19 cellular contexts compared by ENCODE assay signal in genomic region chr10:121740069-121740468, GRCh38.
DNase-seq lines count a peak whose midpoint lies in the region; ATAC-seq and TF ChIP-seq lines count a peak whose summit lies in the region.
"Had no signal": no experiment of that assay in that cellular context is flagged by ENCODE, and none has a peak within 500 bp of the region (broad histone marks: within the 10 kb centered on the region; RNA-seq: fewer than 3 reads in every experiment).

No MANE protein-coding gene starts in this region.

- no peak overlapping the region for H3K4me3 ChIP-seq in HEK293 (ENCODE audit: low read depth, low read length)
- H3K4me3 ChIP-seq in smooth muscle cell: no peak overlapping the region
- H3K4me3 ChIP-seq: BLaER1 treated with 17β-estradiol and CSF1 and Interleukin-3, amounts not matched to agents 10 nM and 100 nM; GM12878 had no signal

- ATAC-seq in SK-N-SH treated with all-trans-retinoic acid at 6 μM for 48 hours: no peak
- no peak for ATAC-seq in activated CD4-positive, alpha-beta T cell treated with anti-CD3 and anti-CD28 coated beads for 36 hours
- ATAC-seq: CD8-positive, alpha-beta T cell; GM12878 had no signal

- no peaks in the 10 kb centered on the region for H4K20me1 ChIP-seq in smooth muscle cell (ENCODE audit: low read depth)

- H3K4me3 Mint-ChIP-seq in activated CD4-positive, alpha-beta T cell treated with anti-CD3 and anti-CD28 coated beads for 36 hours: no peak overlapping the region
- H3K4me3 Mint-ChIP-seq: B cell; CD4-positive, alpha-beta T cell; CD8-positive, alpha-beta T cell had no signal

- H3K36me3 Mint-ChIP-seq in activated CD4-positive, alpha-beta T cell treated with anti-CD3 and anti-CD28 coated beads for 36 hours (ENCODE audit: low read depth): peaks cover 23% of the 10 kb centered on the region

- no peaks in the 10 kb centered on the region for H3K27me3 ChIP-seq in smooth muscle cell (ENCODE audit: low read depth)

- no peak overlapping the region for H3K9ac ChIP-seq in smooth muscle cell (ENCODE audit: low read depth)
- H3K9ac ChIP-seq: BLaER1 treated with 17β-estradiol and CSF1 and Interleukin-3, amounts not matched to agents 10 nM and 100 nM had no signal

- H3K27ac Mint-ChIP-seq in activated CD4-positive, alpha-beta T cell treated with anti-CD3 and anti-CD28 coated beads for 36 hours: no peak overlapping the region
- H3K27ac Mint-ChIP-seq: B cell; CD4-positive, alpha-beta T cell; CD8-positive, alpha-beta T cell had no signal

- peaks cover 19% of the 10 kb centered on the region for H3K27me3 Mint-ChIP-seq in activated CD4-positive, alpha-beta T cell treated with anti-CD3 and anti-CD28 coated beads for 36 hours

- POLR2A ChIA-PET in HEK293 (lab: Yijun Ruan, JAX): no interaction called here
- POLR2A ChIA-PET in activated CD4-positive, alpha-beta T cell treated with anti-CD3 and anti-CD28 coated beads for 36 hours (lab: Charles Lee): no interaction called here

- H3K36me3 ChIP-seq in HEK293 (ENCODE audit: control insufficient read depth in 2 of 2, insufficient read depth in 1 of 2, low read length in 2 of 2) (no peaks in the 10 kb centered on the region), smooth muscle cell (ENCODE audit: low read depth) (no peaks in the 10 kb centered on the region)

- no peak for DNase-seq in smooth muscle cell (lab: John Stamatoyannopoulos, UW; ENCODE audit: unreplicated experiment)
- DNase-seq in AG08396 (ENCODE audit: low spot score): no peak
- DNase-seq in MV-4-11 (lab: John Stamatoyannopoulos, UW): no peak
- no peak for DNase-seq in activated CD4-positive, alpha-beta T cell treated with anti-CD3 and anti-CD28 coated beads for 36 hours
- DNase-seq: 8988T; ACHN; AML-193; Caco-2; Calu3; CD4-positive, alpha-beta T cell; CD8-positive, alpha-beta T cell; DMS79 treated with DMSO at 0.1 percent for 48 hours; GDM1 had no signal

- H3F3A ChIP-seq in smooth muscle cell (ENCODE audit: low read depth): peaks cover 8% of the 10 kb centered on the region

- H3K4me1 Mint-ChIP-seq in activated CD4-positive, alpha-beta T cell treated with anti-CD3 and anti-CD28 coated beads for 36 hours: peaks cover 16% of the 10 kb centered on the region
- H3K4me1 Mint-ChIP-seq: B cell had no signal

- H3K27ac ChIP-seq in HEK293 (ENCODE audit: extremely low read depth, low read depth, low read length): no peak overlapping the region
- H3K27ac ChIP-seq in smooth muscle cell (ENCODE audit: low read depth): peak overlapping the region; percentile 6
- H3K27ac ChIP-seq: BLaER1 treated with 17β-estradiol and CSF1 and Interleukin-3, amounts not matched to agents 10 nM and 100 nM; C4-2B had no signal

- intact Hi-C loops in activated CD4-positive, alpha-beta T cell treated with anti-CD3 and anti-CD28 coated beads for 36 hours (cut with DNase I, micrococcal nuclease): no loop called here

- H2AFZ ChIP-seq in smooth muscle cell (ENCODE audit: low read depth): no peak overlapping the region

- no peaks in the 10 kb centered on the region for H3K79me2 ChIP-seq in smooth muscle cell (ENCODE audit: low read depth)

- H3K4me1 ChIP-seq in HEK293 (ENCODE audit: control insufficient read depth, insufficient read depth, low read length) (0 out of 2 replicates have a peak, but pooled peaks cover 3% of the 10 kb centered on the region), smooth muscle cell (ENCODE audit: low read depth) (no peaks in the 10 kb centered on the region)

- TF ChIP-seq CTCF in HEK293 (tag by site-specific recombination; IDR thresholded peaks at IDR 0.05) (no peak), smooth muscle cell (IDR thresholded peaks at IDR 0.05; ENCODE audit: borderline replicate concordance, insufficient read depth, poor library complexity, severe bottlenecking) (no peak)

- H3K4me2 ChIP-seq in smooth muscle cell: peak overlapping the region; percentile 11
- H3K4me2 ChIP-seq: BLaER1 treated with 17β-estradiol and CSF1 and Interleukin-3, amounts not matched to agents 10 nM and 100 nM had no signal

- 19% methylated on average over 2 of the region's 2 CpGs for WGBS in smooth muscle cell (ENCODE audit: low lambda C conversion rate)

- H3K9me3 Mint-ChIP-seq in activated CD4-positive, alpha-beta T cell treated with anti-CD3 and anti-CD28 coated beads for 36 hours (ENCODE audit: low read depth): no peaks in the 10 kb centered on the region
- H3K9me3 Mint-ChIP-seq: CD4-positive, alpha-beta T cell; CD8-positive, alpha-beta T cell had no signal

- CTCF ChIA-PET in HEK293 (lab: Yijun Ruan, JAX): interaction anchor here (0.5 kb wide), 1 partner anchor 175 kb away, joined by 4 read pairs; no protein-coding TSS in a partner anchor
- CTCF ChIA-PET in activated CD4-positive, alpha-beta T cell treated with anti-CD3 and anti-CD28 coated beads for 36 hours (lab: Charles Lee): interaction anchor here (1.3 kb wide), 1 partner anchor 11 kb away, joined by 4 read pairs; no protein-coding TSS in a partner anchor

- H3K9me3 ChIP-seq in HEK293 (ENCODE audit: control insufficient read depth, insufficient read depth, low read depth, low read length) (no peaks in the 10 kb centered on the region), smooth muscle cell (replicated peaks; ENCODE audit: low read depth) (no peaks in the 10 kb centered on the region)
- H3K9me3 ChIP-seq: BLaER1 treated with 17β-estradiol and CSF1 and Interleukin-3, amounts not matched to agents 10 nM and 100 nM; Caco-2 had no signal

TF ChIP-seq in HEK293, 187 proteins besides CTCF, POLR2A, EP300 and RAD21 (continues in another document):
- TF ChIP-seq PRDM10 (tag by site-specific recombination; IDR thresholded peaks at IDR 0.05): no peak

TF ChIP-seq in SK-N-SH treated with all-trans-retinoic acid at 6 μM for 48 hours, 23 proteins besides CTCF, POLR2A, EP300 and RAD21 (continues in another document):
- no peak for TF ChIP-seq ZC3H10 (CRISPR knock-in tag; IDR thresholded peaks at IDR 0.05)
- peak; percentile 92 for TF ChIP-seq SNAI2 (CRISPR knock-in tag; IDR thresholded peaks at IDR 0.05)
- TF ChIP-seq CREB5 (CRISPR knock-in tag; IDR thresholded peaks at IDR 0.05; ENCODE audit: low read depth): 0 out of 2 replicates have a peak, but pooled peaks have one; percentile 46
- TF ChIP-seq BACH2 (CRISPR knock-in tag; IDR thresholded peaks at IDR 0.05; ENCODE audit: borderline replicate concordance): no peak
- TF ChIP-seq POU6F1 (CRISPR knock-in tag; IDR thresholded peaks at IDR 0.05; ENCODE audit: borderline replicate concordance, low read depth): no peak
- no peak for TF ChIP-seq ZNF8 (CRISPR knock-in tag; IDR thresholded peaks at IDR 0.05)
- TF ChIP-seq TOX (CRISPR knock-in tag; IDR thresholded peaks at IDR 0.05; ENCODE audit: borderline replicate concordance): no peak
- no peak for TF ChIP-seq CSRNP3 (CRISPR knock-in tag; IDR thresholded peaks at IDR 0.05)
- TF ChIP-seq ZFP30 (CRISPR knock-in tag; IDR thresholded peaks at IDR 0.05): no peak
- peak; percentile 81 for TF ChIP-seq ISL1 (CRISPR knock-in tag; IDR thresholded peaks at IDR 0.05)
- no peak for TF ChIP-seq RARB (CRISPR knock-in tag; IDR thresholded peaks at IDR 0.05)
- TF ChIP-seq ZNF565 (CRISPR knock-in tag; conservative IDR thresholded peaks at IDR 0.05; ENCODE audit: low read depth): no peak
- no peak for TF ChIP-seq OSR1 (CRISPR knock-in tag; IDR thresholded peaks at IDR 0.05)
- no peak for TF ChIP-seq PPARA (CRISPR knock-in tag; IDR thresholded peaks at IDR 0.05; ENCODE audit: borderline replicate concordance)
- 0 out of 2 replicates have a peak, but pooled peaks have one; percentile 66 for TF ChIP-seq GLIS3 (CRISPR knock-in tag; IDR thresholded peaks at IDR 0.05)
- no peak for TF ChIP-seq CSDC2 (CRISPR knock-in tag; IDR thresholded peaks at IDR 0.05)
- no peak for TF ChIP-seq ESRRG (CRISPR knock-in tag; IDR thresholded peaks at IDR 0.05)
- no peak for TF ChIP-seq ARNTL (CRISPR knock-in tag; IDR thresholded peaks at IDR 0.05; ENCODE audit: borderline replicate concordance, low read depth)
- no peak for TF ChIP-seq ZNF70 (CRISPR knock-in tag; IDR thresholded peaks at IDR 0.05)
- TF ChIP-seq TCF4 (CRISPR knock-in tag; IDR thresholded peaks at IDR 0.05; ENCODE audit: borderline replicate concordance): peak; percentile 68

Comparison
In these comparisons a context has a peak if more than half of its experiments do, and no peak if none do; other contexts are left out.
1. Of the 2 proteins assayed by ChIP-seq in both HEK293 and SK-N-SH treated with all-trans-retinoic acid at 6 μM for 48 hours: peak only in HEK293: none; only in SK-N-SH treated with all-trans-retinoic acid at 6 μM for 48 hours: ZFP3; in both: none; in neither: 1.